In the genomic region with DNA sequence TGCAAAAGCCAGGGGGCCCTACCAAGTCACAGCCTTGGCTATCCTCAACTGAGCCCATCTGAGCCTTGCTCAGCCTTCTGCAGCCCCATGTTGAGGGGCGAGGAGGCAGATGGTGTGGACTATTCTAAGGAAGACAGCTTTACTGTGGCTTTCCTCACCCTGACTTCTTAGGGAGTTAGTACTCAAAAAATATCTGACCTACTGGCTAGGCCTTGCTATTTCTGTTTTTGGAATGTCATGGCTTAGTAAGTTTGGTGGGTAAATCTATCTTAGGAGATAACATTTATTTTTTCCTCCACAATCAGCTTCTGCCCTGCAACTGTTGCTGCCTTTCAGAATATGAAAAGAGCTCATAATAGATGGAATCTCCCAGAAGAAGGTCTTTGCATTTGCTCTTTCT, we compare ENCODE assay signal across 27 cellular contexts.
A peak's percentile ranks its signal among the peaks of the same experiment; 100 is the strongest.
DNase-seq lines count a peak whose midpoint lies in the region; ATAC-seq and TF ChIP-seq lines count a peak whose summit lies in the region.
"Had no signal": no experiment of that assay in that cellular context is flagged by ENCODE, and none has a peak within 500 bp of the region (broad histone marks: within the 10 kb centered on the region; RNA-seq: fewer than 3 reads in every experiment).

No MANE protein-coding gene starts in this region.

- H3K9me2 ChIP-seq in GM23338 (ENCODE audit: insufficient read depth), result 0 out of 2 replicates have a peak, but pooled peaks cover 5% of the 10 kb centered on the region
- no peaks in the 10 kb centered on the region for H3K9me2 ChIP-seq in GM23248 (ENCODE audit: insufficient read depth)

- no peak overlapping the region for H3K4me3 ChIP-seq in GM23338
- H3K4me3 ChIP-seq in neuronal stem cell (ENCODE audit: low read length in 2 of 2), result no peak overlapping the region
- H3K4me3 ChIP-seq in GM23248, result no peak overlapping the region
- H3K4me3 ChIP-seq: A549, HAP-1, PC-9 had no signal

- ATAC-seq in GM23338, result peak; percentile 53; the same call in 2 of the 3 replicates
- no peak for ATAC-seq in GM18519 (IDR thresholded peaks at IDR 0.05; ENCODE audit: low FRiP score, unreplicated experiment)
- ATAC-seq: A549, T-cell had no signal

- H4K8ac ChIP-seq in neuronal stem cell (ENCODE audit: low read depth, low read length), result no peak overlapping the region

- H2AFZ ChIP-seq in GM23338 (no peak overlapping the region), neuronal stem cell (ENCODE audit: low read length) (no peak overlapping the region), GM23248 (no peak overlapping the region)
- H2AFZ ChIP-seq: PC-9 had no signal

- peaks cover 0 to 20% of the 10 kb centered on the region in 2 donors for H3K9me3 ChIP-seq in neuronal stem cell (replicated peaks in 1 of 2; ENCODE audit: control insufficient read depth in 2 of 2, insufficient read depth in 1 of 2, low read depth in 1 of 2, low read length in 2 of 2)
- H3K9me3 ChIP-seq in GM23248 (ENCODE audit: low read depth), result no peaks in the 10 kb centered on the region
- H3K9me3 ChIP-seq: A549, HAP-1 had no signal

- H2BK15ac ChIP-seq in neuronal stem cell (ENCODE audit: low read length), result no peak overlapping the region

- H3K79me2 ChIP-seq in GM23338 (replicated peaks; ENCODE audit: insufficient read depth) (peaks cover 63% of the 10 kb centered on the region), GM23248 (ENCODE audit: insufficient read depth) (no peaks in the 10 kb centered on the region)

- H3K27ac Mint-ChIP-seq in GM23338 (peak overlapping the region; percentile 44), mesothelial cell of epicardium (peak overlapping the region; percentile 30)
- H3K27ac Mint-ChIP-seq: CD14-positive monocyte; CD8-positive, alpha-beta memory T cell; HFFc6; IgD-negative memory B cell; T-cell had no signal

- H3K4me3 Mint-ChIP-seq in GM23338 (no peak overlapping the region), mesothelial cell of epicardium (no peak overlapping the region)
- H3K4me3 Mint-ChIP-seq: CD14-positive monocyte; CD8-positive, alpha-beta memory T cell; HFFc6; IgD-negative memory B cell; T-cell had no signal

- CTCF ChIA-PET in RWPE1 (lab: Yijun Ruan, JAX), result interaction anchor here (0.6 kb wide), 1 partner anchor 123 kb away, joined by 3 read pairs; no protein-coding TSS in a partner anchor

- H4K20me1 ChIP-seq in GM23338 (replicated peaks; ENCODE audit: insufficient read depth) (no peaks in the 10 kb centered on the region; the same call in 1 of the 2 replicates), GM23248 (ENCODE audit: insufficient read depth) (no peaks in the 10 kb centered on the region)

- in situ Hi-C loops in GM23248 (cut with MboI), result no loop called here

- H3K4me1 Mint-ChIP-seq in GM23338, result peaks cover 46% of the 10 kb centered on the region
- peaks cover 37% of the 10 kb centered on the region for H3K4me1 Mint-ChIP-seq in mesothelial cell of epicardium
- H3K4me1 Mint-ChIP-seq: CD8-positive, alpha-beta memory T cell; IgD-negative memory B cell; T-cell had no signal

- H2AK5ac ChIP-seq in neuronal stem cell (ENCODE audit: low read depth, low read length), result no peak overlapping the region

- peak overlapping the region; percentile 0 for H3K18ac ChIP-seq in neuronal stem cell (ENCODE audit: low read length)

- H4K91ac ChIP-seq in neuronal stem cell (ENCODE audit: low read depth, low read length, poor library complexity), result no peak overlapping the region

- H3K36me3 ChIP-seq in GM23338 (ENCODE audit: insufficient read depth), result no peaks in the 10 kb centered on the region
- H3K36me3 ChIP-seq in neuronal stem cell (replicated peaks in 1 of 2; ENCODE audit: control insufficient read depth in 2 of 2, insufficient read depth in 2 of 2, low read length in 2 of 2), result peaks cover 0 to 3% of the 10 kb centered on the region in 2 donors
- H3K36me3 ChIP-seq in GM23248 (ENCODE audit: low read depth), result no peaks in the 10 kb centered on the region
- H3K36me3 ChIP-seq: HAP-1 had no signal

- H3K4ac ChIP-seq in neuronal stem cell (ENCODE audit: low read length), result no peak overlapping the region

- POLR2A ChIA-PET in RWPE1 (lab: Yijun Ruan, JAX; ENCODE audit: low non-redundant PET), result no interaction called here

- peaks cover 1% of the 10 kb centered on the region for H3K79me1 ChIP-seq in neuronal stem cell (ENCODE audit: low read depth, low read length)

- H3K4me1 ChIP-seq in GM23338 (ENCODE audit: insufficient read depth) (peaks cover 31% of the 10 kb centered on the region), neuronal stem cell (ENCODE audit: control insufficient read depth in 2 of 2, insufficient read depth in 1 of 2, low read depth in 1 of 2, low read length in 2 of 2) (peaks cover 8 to 14% of the 10 kb centered on the region in 2 donors), GM23248 (ENCODE audit: insufficient read depth) (peaks cover 8% of the 10 kb centered on the region; the same call in 1 of the 2 replicates)
- H3K4me1 ChIP-seq: A549 had no signal

- H3K4me2 ChIP-seq in GM23338 (peak overlapping the region; percentile 15; the same call in 1 of the 2 replicates), neuronal stem cell (ENCODE audit: insufficient read depth, low read length, poor library complexity, severe bottlenecking) (no peak overlapping the region), GM23248 (ENCODE audit: unreplicated experiment) (no peak overlapping the region)
- H3K4me2 ChIP-seq: A549, KMS-11, PC-9 had no signal

- H3K27me3 ChIP-seq in GM23338 (ENCODE audit: insufficient read depth) (no peaks in the 10 kb centered on the region), neuronal stem cell (ENCODE audit: control insufficient read depth in 3 of 3, insufficient read depth in 3 of 3, low read depth in 1 of 3, low read length in 3 of 3) (no peaks in the 10 kb centered on the region), GM23248 (replicated peaks; ENCODE audit: insufficient read depth) (no peaks in the 10 kb centered on the region)

- no peak overlapping the region for H3K14ac ChIP-seq in neuronal stem cell (ENCODE audit: low read length)

- no peaks in the 10 kb centered on the region; the same call in 2 of the 3 replicates for H3K9me3 Mint-ChIP-seq in GM23338
- peaks cover 11% of the 10 kb centered on the region for H3K9me3 Mint-ChIP-seq in mesothelial cell of epicardium
- H3K9me3 Mint-ChIP-seq: CD8-positive, alpha-beta memory T cell; HFFc6; T-cell had no signal

- TF ChIP-seq CTCF in GM23338 (conservative IDR thresholded peaks at IDR 0.05; ENCODE audit: low read depth in 2 of 2) (no peak), RWPE1 (conservative IDR thresholded peaks at IDR 0.05; ENCODE audit: low read depth) (no peak), mesothelial cell of epicardium (IDR thresholded peaks at IDR 0.05; ENCODE audit: unreplicated experiment) (no peak)

- H3K9ac ChIP-seq in neuronal stem cell (ENCODE audit: low read depth, low read length, poor library complexity), result no peak overlapping the region
- no peak overlapping the region for H3K9ac ChIP-seq in GM23248
- H3K9ac ChIP-seq: KMS-11 had no signal

- H3K27ac ChIP-seq in GM23338 (ENCODE audit: low read depth) (0 out of 2 replicates have a peak overlapping the region, but pooled peaks have one; percentile 64), RWPE1 (peak overlapping the region; percentile 45; the same call in 1 of the 2 replicates), neuronal stem cell (replicated peaks; ENCODE audit: low read length) (no peak overlapping the region), GM23248 (no peak overlapping the region)
- H3K27ac ChIP-seq: A549, KMS-11, PC-9 had no signal

- H2BK12ac ChIP-seq in neuronal stem cell (ENCODE audit: low read length), result no peak overlapping the region

- H2BK120ac ChIP-seq in neuronal stem cell (ENCODE audit: low read depth, low read length), result no peak overlapping the region

- H3F3A ChIP-seq in GM23338 (replicated peaks; ENCODE audit: low read depth) (no peaks in the 10 kb centered on the region), GM23248 (ENCODE audit: insufficient read depth) (no peaks in the 10 kb centered on the region)

- H3K27me3 Mint-ChIP-seq in GM23338 (ENCODE audit: insufficient read depth, low read depth, poor library complexity) (peaks cover 6% of the 10 kb centered on the region), mesothelial cell of epicardium (ENCODE audit: low read depth) (peaks cover 16% of the 10 kb centered on the region)

- peaks cover 7% of the 10 kb centered on the region for H3K36me3 Mint-ChIP-seq in GM23338 (ENCODE audit: low read depth)
- peaks cover 15% of the 10 kb centered on the region for H3K36me3 Mint-ChIP-seq in mesothelial cell of epicardium
- H3K36me3 Mint-ChIP-seq: CD14-positive monocyte; CD8-positive, alpha-beta memory T cell; IgD-negative memory B cell; T-cell had no signal

- DNase-seq in GM23338 (ENCODE audit: low spot score), result no peak
- no peak for DNase-seq in RWPE1 (ENCODE audit: low spot score)
- DNase-seq in mesothelial cell of epicardium (ENCODE audit: low spot score in 2 of 2, unreplicated experiment in 2 of 2), result no peak
- DNase-seq in neuronal stem cell (ENCODE audit: low spot score), result no peak
- DNase-seq in amniotic stem cell (lab: John Stamatoyannopoulos, UW), result no peak
- DNase-seq in GM23248, result no peak
- no peak for DNase-seq in NCI-H1417 (lab: John Stamatoyannopoulos, UW)
- DNase-seq: Calu3; CD8-positive, alpha-beta memory T cell; DMS79 treated with DMSO at 0.1 percent for 48 hours; GF-D8; HFFc6; NCI-H1105; NCI-H146; NCI-H1930; NCI-H446; NCI-H524 treated with DMSO at 0.1 percent for 48 hours; NCI-H774; Right ventricle myocardium superior; T-cell had no signal

- no peak overlapping the region for H2BK5ac ChIP-seq in neuronal stem cell (ENCODE audit: low read length)

- no peak overlapping the region for H3K23ac ChIP-seq in neuronal stem cell (ENCODE audit: low read depth, low read length, poor library complexity)

- WGBS in neuronal stem cell (ENCODE audit: extremely low coverage in 2 of 2, insufficient read length in 2 of 2, insufficient replicate concordance in 1 of 2), 2 donors, result no CpG with 5 or more reads among the region's 1 CpG
- WGBS in GM23248 (ENCODE audit: low coverage in 1 of 2, low lambda C conversion rate in 2 of 2, missing lambda C conversion rate in 2 of 2), 2 experiments, result 96 to 100% methylated on average over 1 of the region's 1 CpG

TF ChIP-seq in GM23338, 12 proteins besides CTCF, POLR2A, EP300 and RAD21 (continues in another document):
- no peak for TF ChIP-seq JUNB (IDR thresholded peaks at IDR 0.05; ENCODE audit: unreplicated experiment)
- TF ChIP-seq, protein P1, sequence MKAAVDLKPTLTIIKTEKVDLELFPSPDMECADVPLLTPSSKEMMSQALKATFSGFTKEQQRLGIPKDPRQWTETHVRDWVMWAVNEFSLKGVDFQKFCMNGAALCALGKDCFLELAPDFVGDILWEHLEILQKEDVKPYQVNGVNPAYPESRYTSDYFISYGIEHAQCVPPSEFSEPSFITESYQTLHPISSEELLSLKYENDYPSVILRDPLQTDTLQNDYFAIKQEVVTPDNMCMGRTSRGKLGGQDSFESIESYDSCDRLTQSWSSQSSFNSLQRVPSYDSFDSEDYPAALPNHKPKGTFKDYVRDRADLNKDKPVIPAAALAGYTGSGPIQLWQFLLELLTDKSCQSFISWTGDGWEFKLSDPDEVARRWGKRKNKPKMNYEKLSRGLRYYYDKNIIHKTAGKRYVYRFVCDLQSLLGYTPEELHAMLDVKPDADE (IDR thresholded peaks at IDR 0.05), result no peak
- no peak for TF ChIP-seq NANOG (IDR thresholded peaks at IDR 0.05; ENCODE audit: borderline replicate concordance)
- no peak for TF ChIP-seq CREB1 (CRISPR knock-in tag; IDR thresholded peaks at IDR 0.05; ENCODE audit: low read depth)
- no peak for TF ChIP-seq STAT1 (IDR thresholded peaks at IDR 0.05; ENCODE audit: unreplicated experiment)

Comparison
In these comparisons a context has a peak if more than half of its experiments do, and no peak if none do; other contexts are left out.
1. H3K27ac ChIP-seq: peak in GM23338 (single experiment) and RWPE1 (single experiment); none in neuronal stem cell (single experiment) and GM23248 (single experiment).